9 cellular contexts compared by ENCODE assay signal in genomic region chr11:48081151-48082010, GRCh38.
DNase-seq lines count a peak whose midpoint lies in the region; ATAC-seq and TF ChIP-seq lines count a peak whose summit lies in the region.
"Had no signal": no experiment of that assay in that cellular context is flagged by ENCODE, and none has a peak within 500 bp of the region (broad histone marks: within the 10 kb centered on the region; RNA-seq: fewer than 3 reads in every experiment).

No MANE protein-coding gene starts in this region.

- CTCF ChIA-PET in HEK293T (lab: Yijun Ruan, JAX) = no interaction called here

- intact Hi-C loops in gastrocnemius medialis (cut with DNase I; ENCODE audit: low total_unique reads) = loop anchor here (1.0 to 2.0 kb wide), 2 partner anchors 45 to 101 kb away; partner anchors contain the start of gene PTPRJ

- H3K4me3 ChIP-seq in right atrium auricular region (peak overlapping the region in 1 of 2 donors; percentile 17), gastrocnemius medialis (peak overlapping the region; percentile 29 to 37 (median 34))

- peaks cover 4% of the 10 kb centered on the region for H3K36me3 Mint-ChIP-seq in activated naive CD8-positive, alpha-beta T cell

- H3K4me1 ChIP-seq in right atrium auricular region (peaks cover 0 to 17% of the 10 kb centered on the region in 2 donors), gastrocnemius medialis (peaks cover 10 to 27% of the 10 kb centered on the region in 2 donors)

- no peaks in the 10 kb centered on the region for H3K9me3 ChIP-seq in right atrium auricular region
- no peaks in the 10 kb centered on the region for H3K9me3 ChIP-seq in gastrocnemius medialis

- ATAC-seq in gastrocnemius medialis (peak; percentile 93 to 95), GM18511 (IDR thresholded peaks at IDR 0.05; ENCODE audit: unreplicated experiment) (no peak)

- TF ChIP-seq CTCF in right atrium auricular region (IDR thresholded peaks at IDR 0.05) = no peak
- TF ChIP-seq CTCF in gastrocnemius medialis (IDR thresholded peaks at IDR 0.05 in 4 of 5, conservative IDR thresholded peaks at IDR 0.05 in 1 of 5) = no peak

- no peaks in the 10 kb centered on the region for H3K9me3 Mint-ChIP-seq in activated naive CD8-positive, alpha-beta T cell (ENCODE audit: low read depth)

- H3K27me3 ChIP-seq in right atrium auricular region = no peaks in the 10 kb centered on the region
- H3K27me3 ChIP-seq in gastrocnemius medialis = no peaks in the 10 kb centered on the region

- in situ Hi-C loops in gastrocnemius medialis (cut with MboI; ENCODE audit: low sequenced_read_pairs in 4 of 4) = loop anchor here in 1 of 4 donors (10.0 kb wide), 1 partner anchor 47 kb away; no protein-coding TSS in a partner anchor

- TF ChIP-seq POLR2A in gastrocnemius medialis (IDR thresholded peaks at IDR 0.05) = peak in 1 of 2 donors; percentile 23

- H3K36me3 ChIP-seq in right atrium auricular region = no peaks in the 10 kb centered on the region
- no peaks in the 10 kb centered on the region for H3K36me3 ChIP-seq in gastrocnemius medialis

- peak; percentile 47 for DNase-seq in SKM-1 treated with dmso at 0.1 percent for 144 hours (lab: John Stamatoyannopoulos, UW; ENCODE audit: unreplicated experiment)
- DNase-seq in SKM-1 (lab: John Stamatoyannopoulos, UW; ENCODE audit: unreplicated experiment) = no peak
- peak; percentile 90 for DNase-seq in right atrium auricular region (ENCODE audit: low spot score)
- peak; percentile 86 to 92 for DNase-seq in gastrocnemius medialis
- no peak for DNase-seq in HuH-7 (ENCODE audit: low spot score)
- DNase-seq in HEK293T (ENCODE audit: extremely low spot score) = no peak

- H3K4me1 Mint-ChIP-seq in activated naive CD8-positive, alpha-beta T cell (ENCODE audit: low read depth) = peaks cover 38% of the 10 kb centered on the region

- no peaks in the 10 kb centered on the region for H3K27me3 Mint-ChIP-seq in activated naive CD8-positive, alpha-beta T cell

- POLR2A ChIA-PET in HEK293T (lab: Yijun Ruan, JAX) = no interaction called here

- peak overlapping the region; percentile 58 for H3K27ac Mint-ChIP-seq in activated naive CD8-positive, alpha-beta T cell

- no peak overlapping the region for H3K4me3 Mint-ChIP-seq in activated naive CD8-positive, alpha-beta T cell

- H3K27ac ChIP-seq in right atrium auricular region (peak overlapping the region; percentile 76 to 85), gastrocnemius medialis (peak overlapping the region; percentile 84 to 93 (median 88))
- H3K27ac ChIP-seq: 22Rv1 had no signal

TF ChIP-seq in HEK293T, 16 proteins besides CTCF, POLR2A, EP300 and RAD21:
- no peak for TF ChIP-seq PKNOX1 (IDR thresholded peaks at IDR 0.05)
- no peak for TF ChIP-seq FOXK2 (IDR thresholded peaks at IDR 0.05)
- TF ChIP-seq L3MBTL2 (conservative IDR thresholded peaks at IDR 0.05) = no peak
- no peak for TF ChIP-seq HDGF (IDR thresholded peaks at IDR 0.05; ENCODE audit: borderline replicate concordance)
- no peak for TF ChIP-seq ELF4 (IDR thresholded peaks at IDR 0.05)
- TF ChIP-seq ZNF384 (IDR thresholded peaks at IDR 0.05) = no peak

Comparison
In these comparisons a context has a peak if more than half of its experiments do, and no peak if none do; other contexts are left out.
1. DNase-seq: peak in SKM-1 treated with dmso at 0.1 percent for 144 hours (single experiment), right atrium auricular region (single experiment) and gastrocnemius medialis (2 of 2); none in SKM-1 (single experiment), HuH-7 (single experiment) and HEK293T (single experiment).